ENCODE assay signal across 18 cellular contexts in genomic region chr21:34700605-34701004, GRCh38. TPM values are rescaled to one million over a fixed set of nuclear protein-coding genes. Genes with fewer than 3 reads are reported as not detected.
A peak's percentile ranks its signal among the peaks of the same experiment; 100 is the strongest.
DNase-seq lines count a peak whose midpoint lies in the region; ATAC-seq, FAIRE-seq and TF ChIP-seq lines count a peak whose summit lies in the region.
"Had no signal": no experiment of that assay in that cellular context is flagged by ENCODE, and none has a peak within 500 bp of the region (broad histone marks: within the 10 kb centered on the region; RNA-seq: fewer than 3 reads in every experiment).

No MANE protein-coding gene starts in this region.

- no peak overlapping the region for H3K27ac ChIP-seq in HEK293 (ENCODE audit: extremely low read depth, low read depth, low read length)
- no peak overlapping the region for H3K27ac ChIP-seq in kidney (ENCODE audit: low read depth in 2 of 2, low read length in 2 of 2)
- H3K27ac ChIP-seq in osteoblast (ENCODE audit: low read depth, low read length), result no peak overlapping the region
- H3K27ac ChIP-seq in brain microvascular endothelial cell, result no peak overlapping the region
- H3K27ac ChIP-seq: HL-60 had no signal

- ATAC-seq in HG02798 (IDR thresholded peaks at IDR 0.05; ENCODE audit: poor library complexity, unreplicated experiment), result no peak
- ATAC-seq: HCT116 had no signal

- no peaks in the 10 kb centered on the region for H4K20me1 ChIP-seq in osteoblast (ENCODE audit: insufficient read depth, low read length)

- H3K36me3 ChIP-seq in HEK293 (ENCODE audit: control insufficient read depth in 2 of 2, insufficient read depth in 1 of 2, low read length in 2 of 2) (no peaks in the 10 kb centered on the region), kidney (ENCODE audit: control insufficient read depth in 1 of 2, insufficient read depth in 2 of 2, low read length in 2 of 2) (no peaks in the 10 kb centered on the region), osteoblast (ENCODE audit: insufficient read depth, low read length) (no peaks in the 10 kb centered on the region), brain microvascular endothelial cell (replicated peaks) (no peaks in the 10 kb centered on the region)

- POLR2A ChIA-PET in HEK293 (lab: Yijun Ruan, JAX), result no interaction called here

- no peak overlapping the region for H3K4me2 ChIP-seq in osteoblast (ENCODE audit: insufficient read depth, low read length)

- DNase-seq in LNCaP clone FGC (ENCODE audit: low read depth) (peak; percentile 31), kidney (peak; percentile 69), osteoblast (ENCODE audit: insufficient read length, low spot score, missing footprints) (peak; percentile 37), brain microvascular endothelial cell (no peak), NCI-H1048 (lab: John Stamatoyannopoulos, UW) (no peak)
- DNase-seq: C1 segment of cervical spinal cord; Calu3; CD4-positive, alpha-beta T cell; DMS 273 treated with DMSO at 0.1 percent for 48 hours; GM23248 had no signal

- CTCF ChIA-PET in HEK293 (lab: Yijun Ruan, JAX), result interaction anchor here (1.0 to 1.6 kb wide), 2 partner anchors 8 to 23 kb away, joined by 3 to 5 read pairs; no protein-coding TSS in a partner anchor

- H3K9ac ChIP-seq in kidney (ENCODE audit: low read length in 2 of 2), result no peak overlapping the region
- H3K9ac ChIP-seq: GM23248 had no signal

- TF ChIP-seq CTCF in HEK293 (tag by site-specific recombination; IDR thresholded peaks at IDR 0.05) (no peak), LNCaP clone FGC (IDR thresholded peaks at IDR 0.05; ENCODE audit: control insufficient read depth, extremely low read depth, insufficient read depth) (no peak), kidney (IDR thresholded peaks at IDR 0.05; ENCODE audit: borderline replicate concordance, extremely low read depth, insufficient read depth) (no peak), osteoblast (IDR thresholded peaks at IDR 0.05; ENCODE audit: extremely low read depth, low read depth, low read length) (no peak), brain microvascular endothelial cell (IDR thresholded peaks at IDR 0.05; ENCODE audit: low read depth, low read length, missing control alignments) (no peak)

- in situ Hi-C loops in brain microvascular endothelial cell (cut with HindIII; ENCODE audit: low pct_ligation_motif_present, low sequenced_read_pairs), result no loop called here

- intact Hi-C loops in kidney (cut with DNase I), result no loop called here

- H3K27me3 ChIP-seq in osteoblast (ENCODE audit: insufficient read depth, low read length) (no peaks in the 10 kb centered on the region), brain microvascular endothelial cell (replicated peaks) (no peaks in the 10 kb centered on the region)

- no peak for FAIRE-seq in kidney (lab: Jason Lieb, UNC)
- FAIRE-seq: A204.1, GM12891, H54 had no signal

- H3K4me3 ChIP-seq in HEK293 (ENCODE audit: low read depth, low read length) (no peak overlapping the region), LNCaP clone FGC (ENCODE audit: low read depth, low read length) (no peak overlapping the region), kidney (ENCODE audit: low read length in 2 of 2) (no peak overlapping the region), osteoblast (ENCODE audit: insufficient read depth, low read length) (no peak overlapping the region), brain microvascular endothelial cell (ENCODE audit: low read depth, low read length) (no peak overlapping the region)
- H3K4me3 ChIP-seq: GM23248 had no signal

- no peaks in the 10 kb centered on the region for H3K4me1 ChIP-seq in HEK293 (ENCODE audit: control insufficient read depth, insufficient read depth, low read length)
- H3K4me1 ChIP-seq in kidney (ENCODE audit: control insufficient read depth in 1 of 2, insufficient read depth in 1 of 2, low read depth in 1 of 2, low read length in 2 of 2), result peaks cover 0 to 5% of the 10 kb centered on the region in 2 donors
- peaks cover 36% of the 10 kb centered on the region for H3K4me1 ChIP-seq in osteoblast (ENCODE audit: insufficient read depth, low read length)

- no peak overlapping the region for H2AFZ ChIP-seq in osteoblast (ENCODE audit: low read length)
- H2AFZ ChIP-seq: GM23248 had no signal

- H3K9me3 ChIP-seq in HEK293 (ENCODE audit: control insufficient read depth, insufficient read depth, low read depth, low read length) (no peaks in the 10 kb centered on the region), kidney (ENCODE audit: control insufficient read depth in 1 of 2, low read length in 2 of 2) (no peaks in the 10 kb centered on the region), osteoblast (ENCODE audit: low read depth, low read length) (no peaks in the 10 kb centered on the region)

- no peaks in the 10 kb centered on the region for H3K79me2 ChIP-seq in osteoblast (ENCODE audit: insufficient read depth, low read length)

TF ChIP-seq in HEK293, 187 proteins besides CTCF, POLR2A, EP300 and RAD21:
- TF ChIP-seq ZNF202 (tag by site-specific recombination; IDR thresholded peaks at IDR 0.05; ENCODE audit: borderline replicate concordance), result no peak
- 0 out of 2 replicates have a peak, but pooled peaks have one; percentile 6 for TF ChIP-seq EGR2 (tag by site-specific recombination; IDR thresholded peaks at IDR 0.05; ENCODE audit: low read depth)

RNA-seq across cellular contexts. Expression of gene CLIC6, which starts 31.8 kb away (rescaled TPM):
- total RNA-seq in kidney (10.1 TPM), osteoblast (under 0.01 TPM in 2 replicates)
- polyA plus RNA-seq in kidney (ENCODE audit: insufficient read depth, low read depth, low replicate concordance), result 2.1 TPM
- total RNA-seq: G401, GM23248 had no signal

Comparison
In these comparisons a context has a peak if more than half of its experiments do, and no peak if none do; other contexts are left out.
1. DNase-seq: peak in LNCaP clone FGC (single experiment), kidney (single experiment) and osteoblast (single experiment); none in brain microvascular endothelial cell (single experiment) and NCI-H1048 (single experiment).
2. RNA of gene CLIC6, which starts 31.8 kb away (total RNA-seq): 10.1 TPM in kidney (single experiment); under 0.01 TPM in osteoblast; every median in the first group is over 10 times any median in the second.